10 cellular contexts compared by ENCODE assay signal in the genomic region with DNA sequence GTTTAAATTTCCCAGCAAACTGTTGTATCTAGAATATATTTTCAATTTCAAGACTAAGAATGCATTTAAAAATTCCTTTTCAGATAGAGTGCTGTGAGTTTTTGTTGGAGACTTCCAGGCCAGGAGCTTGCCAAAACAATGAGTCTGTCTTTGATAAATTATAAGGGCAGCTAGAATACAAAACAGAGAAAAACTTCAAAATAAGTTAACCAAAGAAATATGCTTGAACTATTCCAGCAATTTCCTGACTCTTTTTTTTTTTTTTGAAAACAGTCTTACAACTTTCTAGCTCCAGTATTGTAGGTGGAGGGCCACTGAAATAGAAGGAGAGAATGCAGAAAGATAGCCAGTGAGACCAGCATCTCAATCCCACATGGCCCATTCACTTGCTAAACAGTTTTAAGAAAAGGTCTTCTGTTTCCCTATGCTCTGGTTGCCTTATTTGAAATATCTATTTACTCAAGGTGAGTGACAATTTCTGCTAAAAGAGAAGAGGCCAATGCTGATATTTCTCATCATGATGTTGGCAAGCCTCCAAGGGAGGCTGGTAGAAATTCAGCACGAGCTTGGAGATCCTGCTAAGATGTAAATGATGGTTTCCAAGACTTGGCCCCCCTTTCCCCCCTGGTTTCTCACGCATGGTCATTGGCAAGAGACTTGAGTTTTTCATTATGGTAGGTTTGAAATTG.
A peak's percentile ranks its signal among the peaks of the same experiment; 100 is the strongest.
DNase-seq lines count a peak whose midpoint lies in the region; ATAC-seq, FAIRE-seq and TF ChIP-seq lines count a peak whose summit lies in the region.
"Had no signal": no experiment of that assay in that cellular context is flagged by ENCODE, and none has a peak within 500 bp of the region (broad histone marks: within the 10 kb centered on the region; RNA-seq: fewer than 3 reads in every experiment).

No MANE protein-coding gene starts in this region.

- POLR2A ChIA-PET in endothelial cell of umbilical vein (lab: Charles Lee): interaction anchor here (0.5 to 0.8 kb wide), 5 partner anchors 13 to 224 kb away, joined by 3 to 6 read pairs (median 4); no protein-coding TSS in a partner anchor

- dilution Hi-C loops in endothelial cell of umbilical vein (cut with MboI; ENCODE audit: extremely low pct_ligation_motif_present, low sequenced_read_pairs): no loop called here

- DNase-seq in EH (ENCODE audit: low read depth) (peak; percentile 88), RPMI8226 (peak; percentile 14), endothelial cell of umbilical vein (ENCODE audit: low read depth, low spot score) (peak; percentile 84), NCI-H510A treated with DMSO at 0.1 percent for 48 hours (lab: John Stamatoyannopoulos, UW) (no peak), GM19238 (ENCODE audit: insufficient read length, low spot score) (no peak)
- DNase-seq: occipital lobe had no signal

- peak; percentile 67 for FAIRE-seq in endothelial cell of umbilical vein (lab: Jason Lieb, UNC)

- intact Hi-C loops in endothelial cell of umbilical vein (cut with micrococcal nuclease): no loop called here

- H4K20me1 ChIP-seq in endothelial cell of umbilical vein (replicated peaks; ENCODE audit: control insufficient read depth, extremely low read depth, insufficient read depth, low read length): no peaks in the 10 kb centered on the region

- H3K36me3 ChIP-seq in endothelial cell of umbilical vein (ENCODE audit: control insufficient read depth in 2 of 2, extremely low read depth in 1 of 2, insufficient read depth in 2 of 2, low read length in 2 of 2) (no peaks in the 10 kb centered on the region), rectal smooth muscle tissue (ENCODE audit: control insufficient read depth, insufficient read depth, low read length) (peaks cover 3% of the 10 kb centered on the region)
- H3K36me3 ChIP-seq: cardiac muscle cell had no signal

- ATAC-seq in GM21390 (IDR thresholded peaks at IDR 0.05; ENCODE audit: unreplicated experiment): no peak
- ATAC-seq in HG03460 (IDR thresholded peaks at IDR 0.05; ENCODE audit: unreplicated experiment): no peak

- no peaks in the 10 kb centered on the region for H3K9me3 ChIP-seq in endothelial cell of umbilical vein (replicated peaks; ENCODE audit: control insufficient read depth, insufficient read depth, low read length)

- no peaks in the 10 kb centered on the region for H3K79me2 ChIP-seq in endothelial cell of umbilical vein (ENCODE audit: control insufficient read depth, insufficient read depth, low read length)

- H3K4me2 ChIP-seq in endothelial cell of umbilical vein (ENCODE audit: insufficient read depth, low read length): peak overlapping the region; percentile 46

- no TSS peak for BruUV-seq in endothelial cell of umbilical vein (replicated peaks; lab: Mats Ljungman, UMichigan)

- no peaks in the 10 kb centered on the region for H3K9me1 ChIP-seq in endothelial cell of umbilical vein (replicated peaks; ENCODE audit: control insufficient read depth, extremely low read depth, insufficient read depth, low read length)

- CTCF ChIA-PET in endothelial cell of umbilical vein (lab: Charles Lee): interaction anchor here (0.8 to 1.4 kb wide), 6 partner anchors 10 to 129 kb away, joined by 3 to 9 read pairs (median 3); a partner anchor contains a TSS

- TF ChIP-seq CTCF in endothelial cell of umbilical vein (IDR thresholded peaks at IDR 0.05; ENCODE audit: extremely low read depth in 1 of 2, insufficient read depth in 1 of 2, low read depth in 1 of 2, low read length in 2 of 2): no peak

- H3K27ac ChIP-seq in endothelial cell of umbilical vein (ENCODE audit: insufficient read depth, low read depth, low read length) (peak overlapping the region; percentile 60), rectal smooth muscle tissue (ENCODE audit: low read depth, low read length) (peak overlapping the region; percentile 75)
- H3K27ac ChIP-seq: cardiac muscle cell had no signal

- no peak for TF ChIP-seq POLR2A in endothelial cell of umbilical vein (IDR thresholded peaks at IDR 0.05; ENCODE audit: low read depth, low read length)

- peak overlapping the region; percentile 46 for H3K9ac ChIP-seq in endothelial cell of umbilical vein (replicated peaks; ENCODE audit: extremely low read depth, insufficient read depth, low read length)
- no peak overlapping the region for H3K9ac ChIP-seq in rectal smooth muscle tissue (ENCODE audit: low read length)

- no peak overlapping the region for H3K4me3 ChIP-seq in endothelial cell of umbilical vein (replicated peaks in 1 of 3; ENCODE audit: insufficient read depth in 1 of 3, low read depth in 1 of 3, low read length in 3 of 3)
- peak overlapping the region; percentile 27 for H3K4me3 ChIP-seq in rectal smooth muscle tissue (ENCODE audit: low read length)
- H3K4me3 ChIP-seq: cardiac muscle cell had no signal

- peaks cover 9% of the 10 kb centered on the region for H3K4me1 ChIP-seq in endothelial cell of umbilical vein (ENCODE audit: control insufficient read depth, extremely low read depth, insufficient read depth, low read length)
- H3K4me1 ChIP-seq in rectal smooth muscle tissue (ENCODE audit: control insufficient read depth, insufficient read depth, low read length): peaks cover 26% of the 10 kb centered on the region

- H2AFZ ChIP-seq in endothelial cell of umbilical vein (ENCODE audit: low read depth, low read length): no peak overlapping the region

- H3K27me3 ChIP-seq in endothelial cell of umbilical vein (ENCODE audit: control insufficient read depth in 2 of 2, insufficient read depth in 2 of 2, low read length in 2 of 2): no peaks in the 10 kb centered on the region
- H3K27me3 ChIP-seq in rectal smooth muscle tissue (ENCODE audit: control insufficient read depth, insufficient read depth, low read length): no peaks in the 10 kb centered on the region
- H3K27me3 ChIP-seq: cardiac muscle cell had no signal

TF ChIP-seq in endothelial cell of umbilical vein, 7 proteins besides CTCF, POLR2A, EP300 and RAD21:
- TF ChIP-seq JUN (IDR thresholded peaks at IDR 0.05; ENCODE audit: borderline replicate concordance, insufficient read depth, insufficient read length, low read depth) (no peak), MYC (IDR thresholded peaks at IDR 0.05; ENCODE audit: low read depth, low read length) (no peak), POLR2AphosphoS5 (IDR thresholded peaks at IDR 0.05; ENCODE audit: insufficient read depth, low read depth, low read length) (no peak), FOS (IDR thresholded peaks at IDR 0.05; ENCODE audit: borderline replicate concordance, insufficient read depth, low read length) (no peak), EZH2 (IDR thresholded peaks at IDR 0.05; ENCODE audit: borderline replicate concordance, low read depth, low read length, severe bottlenecking) (no peak), GATA2 (IDR thresholded peaks at IDR 0.05; ENCODE audit: insufficient read depth, insufficient read length, low read depth, low read length) (no peak)
- TF ChIP-seq, protein P1, sequence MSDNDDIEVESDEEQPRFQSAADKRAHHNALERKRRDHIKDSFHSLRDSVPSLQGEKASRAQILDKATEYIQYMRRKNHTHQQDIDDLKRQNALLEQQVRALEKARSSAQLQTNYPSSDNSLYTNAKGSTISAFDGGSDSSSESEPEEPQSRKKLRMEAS (IDR thresholded peaks at IDR 0.05; ENCODE audit: insufficient read depth, insufficient read length): no peak
TF ChIP-seq in endothelial cell of umbilical vein: peak in this region for 0.

Comparison
In these comparisons a context has a peak if more than half of its experiments do, and no peak if none do; other contexts are left out.
1. DNase-seq: peak in EH (single experiment), RPMI8226 (single experiment) and endothelial cell of umbilical vein (single experiment); none in NCI-H510A treated with DMSO at 0.1 percent for 48 hours (single experiment) and GM19238 (single experiment).